Comparison of ENCODE assay signal across 10 cellular contexts in genomic region chr3:192831111-192831644, GRCh38.
A peak's percentile ranks its signal among the peaks of the same experiment; 100 is the strongest.
DNase-seq lines count a peak whose midpoint lies in the region; ATAC-seq and TF ChIP-seq lines count a peak whose summit lies in the region.
"Had no signal": no experiment of that assay in that cellular context is flagged by ENCODE, and none has a peak within 500 bp of the region (broad histone marks: within the 10 kb centered on the region; RNA-seq: fewer than 3 reads in every experiment).

No MANE protein-coding gene starts in this region.

- H3K27me3 Mint-ChIP-seq in activated CD4-positive, alpha-beta memory T cell treated with anti-CD3 and anti-CD28 coated beads, Interleukin-2, amount 10 ng/mL, durations not matched to agents 7 days and 5 days = no peaks in the 10 kb centered on the region
- peaks cover 4% of the 10 kb centered on the region for H3K27me3 Mint-ChIP-seq in nephron (ENCODE audit: low read depth)

- ATAC-seq in GM18511 (IDR thresholded peaks at IDR 0.05; ENCODE audit: unreplicated experiment) (peak; percentile 48), HG02571 (IDR thresholded peaks at IDR 0.05; ENCODE audit: unreplicated experiment) (peak; percentile 43)

- peaks cover under 1% of the 10 kb centered on the region for H3K9me3 Mint-ChIP-seq in activated CD4-positive, alpha-beta memory T cell treated with anti-CD3 and anti-CD28 coated beads, Interleukin-2, amount 10 ng/mL, durations not matched to agents 7 days and 5 days
- no peaks in the 10 kb centered on the region for H3K9me3 Mint-ChIP-seq in nephron

- H3K36me3 Mint-ChIP-seq in activated CD4-positive, alpha-beta memory T cell treated with anti-CD3 and anti-CD28 coated beads, Interleukin-2, amount 10 ng/mL, durations not matched to agents 7 days and 5 days (ENCODE audit: low read depth) = peaks cover 46% of the 10 kb centered on the region
- peaks cover 9% of the 10 kb centered on the region for H3K36me3 Mint-ChIP-seq in nephron (ENCODE audit: low read depth)

- DNase-seq in activated CD4-positive, alpha-beta memory T cell treated with anti-CD3 and anti-CD28 coated beads, Interleukin-2, amount 10 ng/mL, durations not matched to agents 7 days and 5 days = no peak
- DNase-seq in cerebellum (ENCODE audit: low spot score) (no peak), Kasumi-1 (lab: John Stamatoyannopoulos, UW) (no peak), mesenteric fat pad (ENCODE audit: low spot score) (no peak), NCI-H446 treated with DMSO at 0.1 percent for 48 hours (lab: John Stamatoyannopoulos, UW) (no peak)
- DNase-seq: activated naive CD4-positive, alpha-beta T cell treated with anti-CD3 and anti-CD28 coated beads for 36 hours; NK-92 treated with Interleukin-12 subunit alpha and Interleukin-12 subunit beta, amount 100 ng/mL, for 24 hours had no signal

- H3K4me1 Mint-ChIP-seq in activated CD4-positive, alpha-beta memory T cell treated with anti-CD3 and anti-CD28 coated beads, Interleukin-2, amount 10 ng/mL, durations not matched to agents 7 days and 5 days = peaks cover 48% of the 10 kb centered on the region
- H3K4me1 Mint-ChIP-seq in nephron = peaks cover 73% of the 10 kb centered on the region

- POLR2A ChIA-PET in activated CD4-positive, alpha-beta memory T cell treated with anti-CD3 and anti-CD28 coated beads, Interleukin-2, amount 10 ng/mL, durations not matched to agents 7 days and 5 days (lab: Charles Lee) = no interaction called here

- no peak overlapping the region for H3K4me3 Mint-ChIP-seq in activated CD4-positive, alpha-beta memory T cell treated with anti-CD3 and anti-CD28 coated beads, Interleukin-2, amount 10 ng/mL, durations not matched to agents 7 days and 5 days
- no peak overlapping the region for H3K4me3 Mint-ChIP-seq in nephron
- H3K4me3 Mint-ChIP-seq: activated naive CD4-positive, alpha-beta T cell treated with anti-CD3 and anti-CD28 coated beads for 36 hours had no signal

- CTCF ChIA-PET in activated CD4-positive, alpha-beta memory T cell treated with anti-CD3 and anti-CD28 coated beads, Interleukin-2, amount 10 ng/mL, durations not matched to agents 7 days and 5 days (lab: Charles Lee) = no interaction called here

- TF ChIP-seq CTCF in nephron (IDR thresholded peaks at IDR 0.05; ENCODE audit: unreplicated experiment in 3 of 3) = no peak

- H3K27ac Mint-ChIP-seq in activated CD4-positive, alpha-beta memory T cell treated with anti-CD3 and anti-CD28 coated beads, Interleukin-2, amount 10 ng/mL, durations not matched to agents 7 days and 5 days = peak overlapping the region; percentile 47
- peak overlapping the region; percentile 17 to 36 (median 28) for H3K27ac Mint-ChIP-seq in nephron
- H3K27ac Mint-ChIP-seq: activated naive CD4-positive, alpha-beta T cell treated with anti-CD3 and anti-CD28 coated beads for 36 hours had no signal
